In the genomic region with DNA sequence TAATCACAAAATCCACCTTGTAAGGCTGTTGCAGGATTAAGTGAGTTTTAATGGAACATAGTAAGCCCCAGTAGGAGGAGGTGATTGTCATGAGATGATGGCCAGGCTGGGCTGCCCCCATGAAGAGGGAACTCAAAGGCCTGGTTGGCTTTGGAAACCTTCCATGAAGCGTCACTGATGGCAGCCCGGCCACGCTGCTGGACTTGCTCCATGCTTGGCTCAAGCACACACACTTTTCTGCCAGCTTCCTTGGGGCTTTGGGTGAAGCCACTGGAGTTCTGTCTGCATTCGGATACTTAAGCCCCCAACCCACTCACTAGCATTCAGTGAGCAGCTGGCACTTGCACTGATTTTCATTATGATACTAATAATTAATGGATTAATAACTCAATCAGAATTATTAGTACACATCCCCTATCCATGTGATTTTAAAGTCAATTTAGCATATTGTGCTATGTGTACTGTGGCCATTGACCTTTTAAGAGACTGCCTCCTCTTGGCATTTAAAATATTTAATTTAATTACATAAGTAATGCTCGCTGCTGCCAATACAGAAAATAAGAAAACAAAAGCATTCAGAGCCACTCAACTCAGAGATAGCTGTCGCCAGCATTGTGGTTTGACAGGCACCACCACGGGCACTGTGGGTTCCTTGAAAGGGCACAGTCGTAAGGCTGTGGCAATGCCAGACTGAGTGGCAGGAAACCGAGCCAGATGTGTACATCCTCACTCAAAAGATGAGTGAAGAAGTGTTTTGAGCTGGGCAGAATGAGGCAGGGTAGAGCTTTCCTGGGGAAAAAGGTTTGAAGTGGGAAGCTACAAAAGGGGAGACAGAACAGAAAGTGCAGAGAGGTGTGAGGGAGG, we compare ENCODE assay signal across 13 cellular contexts. TPM values are rescaled to one million over a fixed set of nuclear protein-coding genes. Genes with fewer than 3 reads are reported as not detected.
DNase-seq lines count a peak whose midpoint lies in the region; ATAC-seq and TF ChIP-seq lines count a peak whose summit lies in the region.
"Had no signal": no experiment of that assay in that cellular context is flagged by ENCODE, and none has a peak within 500 bp of the region (broad histone marks: within the 10 kb centered on the region; RNA-seq: fewer than 3 reads in every experiment).

No MANE protein-coding gene starts in this region.

- peaks cover 35% of the 10 kb centered on the region for H3K27me3 Mint-ChIP-seq in stimulated activated naive CD8-positive, alpha-beta T cell treated with anti-CD3 and anti-CD28 coated beads, Interleukin-15, amount 100 ng/mL, for 72 hours

- no peaks in the 10 kb centered on the region for H3K9me3 ChIP-seq in lower lobe of right lung
- H3K9me3 ChIP-seq in BE2C = no peaks in the 10 kb centered on the region
- H3K9me3 ChIP-seq: Peyer's patch, uterus had no signal

- H3K4me1 ChIP-seq in lower lobe of right lung (peaks cover 7% of the 10 kb centered on the region), BE2C (peaks cover 8% of the 10 kb centered on the region)
- H3K4me1 ChIP-seq: parathyroid adenoma, Peyer's patch, uterus had no signal

- H3K27ac Mint-ChIP-seq in stimulated activated naive CD8-positive, alpha-beta T cell treated with anti-CD3 and anti-CD28 coated beads, Interleukin-15, amount 100 ng/mL, for 72 hours = peak overlapping the region in 1 of 2 donors; percentile 50
- H3K27ac Mint-ChIP-seq: H9 had no signal

- intact Hi-C loops in lower lobe of right lung (cut with DNase I) = no loop called here

- TF ChIP-seq CTCF in lower lobe of right lung (IDR thresholded peaks at IDR 0.05) (no peak), BE2C (IDR thresholded peaks at IDR 0.05; ENCODE audit: low read depth, low read length) (no peak), GM20000 (IDR thresholded peaks at IDR 0.05; ENCODE audit: extremely low read depth, missing control alignments) (no peak)

- DNase-seq in activated CD8-positive, alpha-beta memory T cell treated with anti-CD3 and anti-CD28 coated beads for 1 hour (ENCODE audit: extremely low read depth in 1 of 2, low read depth in 1 of 2) = peak; percentile 26 to 43
- DNase-seq in activated CD8-positive, alpha-beta memory T cell treated with anti-CD3 and anti-CD28 coated beads, Interleukin-2, amount 50 U/mL, for 48 hours = no peak
- peak; percentile 52 for DNase-seq in activated naive CD4-positive, alpha-beta T cell treated with Interleukin-2 at 50 U/mL for 16 hours
- DNase-seq in lower lobe of right lung (no peak), GOT3 (lab: John Stamatoyannopoulos, UW) (no peak), BE2C (no peak), GM20000 (ENCODE audit: low spot score) (no peak)
- peak; percentile 17 to 61 for DNase-seq in stimulated activated naive CD8-positive, alpha-beta T cell treated with anti-CD3 and anti-CD28 coated beads, Interleukin-15, amount 100 ng/mL, for 72 hours
- DNase-seq: H9, uterus had no signal

- H3K4me3 ChIP-seq in lower lobe of right lung = no peak overlapping the region
- H3K4me3 ChIP-seq in BE2C (ENCODE audit: low read depth, low read length) = no peak overlapping the region
- H3K4me3 ChIP-seq: GM12878, Peyer's patch, uterus had no signal

- peaks cover 17% of the 10 kb centered on the region for H3K4me1 Mint-ChIP-seq in stimulated activated naive CD8-positive, alpha-beta T cell treated with anti-CD3 and anti-CD28 coated beads, Interleukin-15, amount 100 ng/mL, for 72 hours

- no peaks in the 10 kb centered on the region for H3K9me3 Mint-ChIP-seq in stimulated activated naive CD8-positive, alpha-beta T cell treated with anti-CD3 and anti-CD28 coated beads, Interleukin-15, amount 100 ng/mL, for 72 hours
- H3K9me3 Mint-ChIP-seq: H9 had no signal

- no peak overlapping the region for H3K4me3 Mint-ChIP-seq in stimulated activated naive CD8-positive, alpha-beta T cell treated with anti-CD3 and anti-CD28 coated beads, Interleukin-15, amount 100 ng/mL, for 72 hours
- H3K4me3 Mint-ChIP-seq: H9 had no signal

- peak; percentile 45 to 68 for ATAC-seq in lower lobe of right lung
- peak; percentile 92 for ATAC-seq in stimulated activated naive CD8-positive, alpha-beta T cell treated with anti-CD3 and anti-CD28 coated beads, Interleukin-15, amount 100 ng/mL, for 72 hours
- ATAC-seq: GM12878 had no signal

- no peak overlapping the region for H3K27ac ChIP-seq in lower lobe of right lung
- H3K27ac ChIP-seq: parathyroid adenoma, Peyer's patch, uterus had no signal

- H3K27me3 ChIP-seq in lower lobe of right lung (ENCODE audit: low read depth) (peaks cover 10% of the 10 kb centered on the region), BE2C (peaks cover 13% of the 10 kb centered on the region)
- H3K27me3 ChIP-seq: Peyer's patch, uterus had no signal

- H3K36me3 ChIP-seq in lower lobe of right lung = no peaks in the 10 kb centered on the region
- no peaks in the 10 kb centered on the region for H3K36me3 ChIP-seq in BE2C
- H3K36me3 ChIP-seq: Peyer's patch, uterus had no signal

RNA-seq across cellular contexts. Expression of a gene that starts 15.9 kb away (rescaled TPM):
- total RNA-seq in lower lobe of right lung = not detected
- polyA plus RNA-seq in BE2C (2012; ENCODE audit: insufficient read depth, insufficient read length, low read depth) = not detected
- total RNA-seq: H9, Peyer's patch had no signal

RNA-seq across cellular contexts. Expression of a gene that starts 30.2 kb away (rescaled TPM):
- not detected for total RNA-seq in lower lobe of right lung
- polyA plus RNA-seq in BE2C (2012; ENCODE audit: insufficient read depth, insufficient read length, low read depth) = not detected
- total RNA-seq: GM12878, H9, Peyer's patch had no signal
- polyA plus RNA-seq: GM12878 had no signal

RNA-seq across cellular contexts. Expression of a gene that starts 34.0 kb away (rescaled TPM):
- total RNA-seq in lower lobe of right lung = not detected
- not detected for polyA plus RNA-seq in BE2C (2012; ENCODE audit: insufficient read depth, insufficient read length, low read depth)
- total RNA-seq: GM12878, H9, Peyer's patch had no signal
- polyA plus RNA-seq: GM12878 had no signal

RNA-seq across cellular contexts. Expression of a gene that starts 54.7 kb away (rescaled TPM):
- not detected for total RNA-seq in lower lobe of right lung
- not detected for polyA plus RNA-seq in BE2C (2012; ENCODE audit: insufficient read depth, insufficient read length, low read depth)
- total RNA-seq: GM12878, H9, Peyer's patch, uterus had no signal
- polyA plus RNA-seq: GM12878 had no signal

Comparison
In these comparisons a context has a peak if more than half of its experiments do, and no peak if none do; other contexts are left out.
1. DNase-seq: peak in activated CD8-positive, alpha-beta memory T cell treated with anti-CD3 and anti-CD28 coated beads for 1 hour (2 of 2), activated naive CD4-positive, alpha-beta T cell treated with Interleukin-2 at 50 U/mL for 16 hours (single experiment) and stimulated activated naive CD8-positive, alpha-beta T cell treated with anti-CD3 and anti-CD28 coated beads, Interleukin-15, amount 100 ng/mL, for 72 hours (2 of 2); none in activated CD8-positive, alpha-beta memory T cell treated with anti-CD3 and anti-CD28 coated beads, Interleukin-2, amount 50 U/mL, for 48 hours (single experiment), lower lobe of right lung (single experiment), GOT3 (single experiment), BE2C (single experiment) and GM20000 (single experiment).